ENCODE assay signal across 8 cellular contexts in the genomic region with DNA sequence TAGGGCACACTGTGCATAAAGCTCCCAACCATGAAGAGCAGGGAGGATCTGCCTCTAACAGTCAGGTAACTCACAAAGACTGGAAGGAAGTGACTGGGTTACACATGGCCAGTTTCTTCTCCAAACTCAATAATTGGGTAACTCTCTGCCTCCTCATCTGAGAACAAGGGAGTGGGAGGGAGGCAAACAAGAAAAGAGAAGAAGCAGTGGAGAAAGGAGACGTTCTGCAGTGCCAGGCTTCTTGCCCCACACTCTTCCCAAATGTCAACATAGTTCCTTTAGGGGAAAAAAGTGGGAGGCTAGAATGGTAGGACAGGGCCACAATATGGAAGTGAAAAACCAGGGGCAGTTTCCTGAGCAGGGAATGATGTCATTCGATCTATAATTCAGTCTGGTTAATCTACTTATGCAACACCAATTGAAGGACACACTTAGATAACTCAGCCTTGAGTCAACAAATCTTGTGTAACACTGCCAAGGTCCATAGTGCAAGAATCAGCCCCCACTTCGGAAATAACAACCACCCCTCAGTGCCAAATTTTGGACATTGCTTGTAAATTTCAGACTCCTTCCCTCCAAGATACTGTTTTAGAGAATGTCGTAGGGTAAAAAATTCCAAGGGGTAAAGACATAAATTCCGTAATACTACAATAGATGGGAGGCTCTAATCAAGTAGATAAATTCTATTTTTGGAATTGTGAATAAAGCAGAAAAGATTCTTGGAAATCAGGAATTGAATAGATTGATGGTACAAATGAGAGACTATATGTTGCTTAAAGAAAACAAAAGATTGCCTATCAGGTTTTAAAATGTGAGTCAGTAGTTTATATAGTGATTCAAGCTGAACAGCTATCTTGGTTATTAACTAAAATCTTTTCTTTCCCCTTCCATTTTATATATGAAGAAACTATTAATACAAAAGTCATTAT.
DNase-seq lines count a peak whose midpoint lies in the region; ATAC-seq, FAIRE-seq and TF ChIP-seq lines count a peak whose summit lies in the region.

No MANE protein-coding gene starts in this region.

- POLR2A ChIA-PET in HCT116 (lab: Charles Lee) = no interaction called here
- POLR2A ChIA-PET in RWPE1 (lab: Yijun Ruan, JAX; ENCODE audit: low non-redundant PET) = no interaction called here

- CTCF ChIA-PET in HCT116 (lab: Charles Lee) (no interaction called here), RWPE1 (lab: Yijun Ruan, JAX) (interaction anchor here (0.9 kb wide), 1 partner anchor 556 kb away, joined by 3 read pairs; no protein-coding TSS in a partner anchor)

- RAD21 ChIA-PET in HCT116 (lab: Charles Lee; ENCODE audit: low non-redundant PET in 1 of 2, low total read pairs in 2 of 2, uncharacterized antibody in 2 of 2, unreplicated experiment in 2 of 2) = no interaction called here

- no peaks in the 10 kb centered on the region for H4K20me1 ChIP-seq in HCT116 (ENCODE audit: insufficient read depth)

- H2AFZ ChIP-seq in HCT116 (ENCODE audit: low read depth, low read length, poor library complexity, severe bottlenecking) = no peak overlapping the region

- H3K79me2 ChIP-seq in HCT116 (ENCODE audit: insufficient read depth, low read length) = peaks cover 15% of the 10 kb centered on the region; the same call in 1 of the 2 replicates

- peaks cover 0 to 4% of the 10 kb centered on the region in 2 donors for H3K9me3 Mint-ChIP-seq in activated naive CD4-positive, alpha-beta T cell treated with anti-CD3 and anti-CD28 coated beads, Interleukin-2, amount 50 U/mL, for 72 hours

- no peak for ATAC-seq in HCT116
- no peak for ATAC-seq in HG02973 (IDR thresholded peaks at IDR 0.05; ENCODE audit: unreplicated experiment)
- no peak for ATAC-seq in activated naive CD4-positive, alpha-beta T cell treated with anti-CD3 and anti-CD28 coated beads, Interleukin-2, amount 50 U/mL, for 72 hours

- H3K27ac ChIP-seq in HCT116 (ENCODE audit: low read depth, low read length) (no peak overlapping the region), RWPE1 (no peak overlapping the region)

- no peaks in the 10 kb centered on the region for H3K27me3 ChIP-seq in HCT116 (ENCODE audit: insufficient read depth, low read length)
- no peaks in the 10 kb centered on the region for H3K27me3 ChIP-seq in skeletal muscle satellite cell (ENCODE audit: control insufficient read depth, insufficient read depth, low read length)

- H3K4me1 ChIP-seq in HCT116 (ENCODE audit: control insufficient read depth in 1 of 2, insufficient read depth in 2 of 2, low read length in 2 of 2) (peaks cover 58 to 75% of the 10 kb centered on the region in 2 experiments), skeletal muscle satellite cell (ENCODE audit: control insufficient read depth, insufficient read depth, low read length) (peaks cover 58% of the 10 kb centered on the region)

- peaks cover 0 to 26% of the 10 kb centered on the region in 2 donors for H3K36me3 Mint-ChIP-seq in activated naive CD4-positive, alpha-beta T cell treated with anti-CD3 and anti-CD28 coated beads, Interleukin-2, amount 50 U/mL, for 72 hours

- no peak for TF ChIP-seq POLR2A in HCT116 (IDR thresholded peaks at IDR 0.05; ENCODE audit: borderline replicate concordance, extremely low read depth, insufficient read depth, insufficient read length)

- H3K9me3 ChIP-seq in HCT116 (ENCODE audit: control insufficient read depth in 1 of 2, insufficient read depth in 1 of 2, low read depth in 1 of 2, low read length in 2 of 2) (no peaks in the 10 kb centered on the region), skeletal muscle satellite cell (replicated peaks; ENCODE audit: low read length) (no peaks in the 10 kb centered on the region)

- H3K36me3 ChIP-seq in HCT116 (ENCODE audit: control insufficient read depth in 1 of 2, insufficient read depth in 2 of 2, low read length in 2 of 2) = no peaks in the 10 kb centered on the region
- no peaks in the 10 kb centered on the region for H3K36me3 ChIP-seq in skeletal muscle satellite cell (ENCODE audit: insufficient read depth, low read length)

- no peak overlapping the region for H3K4me3 ChIP-seq in HCT116 (replicated peaks in 1 of 2; ENCODE audit: low read depth in 1 of 2, low read length in 2 of 2)
- H3K4me3 ChIP-seq in skeletal muscle satellite cell (ENCODE audit: low read length) = no peak overlapping the region

- BruUV-seq in HCT116 (replicated peaks; lab: Mats Ljungman, UMichigan) = no TSS peak

- H3K9ac ChIP-seq in HCT116 (ENCODE audit: low read length) = peak overlapping the region; percentile 14; the same call in 1 of the 2 replicates
- peak overlapping the region; percentile 12 for H3K9ac ChIP-seq in skeletal muscle satellite cell (ENCODE audit: low read depth, low read length)

- no peaks in the 10 kb centered on the region for H3K9me2 ChIP-seq in HCT116 (ENCODE audit: insufficient read depth)

- DNase-seq in HCT116 (ENCODE audit: low read depth, low spot score) (no peak), RWPE1 (ENCODE audit: low spot score) (peak; percentile 42), glomerular visceral epithelial cell (ENCODE audit: extremely low spot score) (peak; percentile 59), D721Med (ENCODE audit: insufficient read length, low spot score) (no peak)
- no peak for DNase-seq in activated CD4-positive, alpha-beta T cell treated with anti-CD3 and anti-CD28 coated beads, Interleukin-2, amount 50 U/mL, for 1 hour
- no peak for DNase-seq in activated naive CD4-positive, alpha-beta T cell treated with anti-CD3 and anti-CD28 coated beads, Interleukin-2, amount 50 U/mL, for 72 hours (ENCODE audit: low spot score in 2 of 2)

- TF ChIP-seq RAD21 in HCT116 (IDR thresholded peaks at IDR 0.05; ENCODE audit: low read depth) = no peak; the same call in 1 of the 2 replicates

- no peak for FAIRE-seq in D721Med (lab: Jason Lieb, UNC)

- peak overlapping the region; percentile 79 for H3K4me2 ChIP-seq in HCT116 (ENCODE audit: low read length)
- peak overlapping the region; percentile 46 for H3K4me2 ChIP-seq in skeletal muscle satellite cell (ENCODE audit: low read length)

- H3K27ac Mint-ChIP-seq in activated naive CD4-positive, alpha-beta T cell treated with anti-CD3 and anti-CD28 coated beads, Interleukin-2, amount 50 U/mL, for 72 hours = peak overlapping the region in 1 of 2 donors; percentile 97

- intact Hi-C loops in HCT116 (cut with micrococcal nuclease) = loop anchor here (5.0 kb wide), 1 partner anchor 145 kb away; the partner anchor contains the start of gene LPP

- no peak for TF ChIP-seq CTCF in HCT116 (IDR thresholded peaks at IDR 0.05 in 2 of 3, conservative IDR thresholded peaks at IDR 0.05 in 1 of 3; ENCODE audit: borderline replicate concordance in 1 of 3, insufficient read depth in 1 of 3, low read depth in 2 of 3, low read length in 2 of 3)
- no peak for TF ChIP-seq CTCF in RWPE1 (conservative IDR thresholded peaks at IDR 0.05; ENCODE audit: low read depth)
- no peak for TF ChIP-seq CTCF in D721Med (IDR thresholded peaks at IDR 0.05; ENCODE audit: insufficient read depth, missing control alignments)

TF ChIP-seq in HCT116, 20 proteins besides CTCF, POLR2A, EP300 and RAD21 (continues in another document):
- TF ChIP-seq FOSL1 (IDR thresholded peaks at IDR 0.05; ENCODE audit: low read depth) (peak; percentile 56), CBX3 (IDR thresholded peaks at IDR 0.05; ENCODE audit: low read depth) (peak; percentile 34; the same call in 1 of the 2 replicates), SP1 (IDR thresholded peaks at IDR 0.05; ENCODE audit: low read depth) (peak; percentile 63), POLR2AphosphoS5 (IDR thresholded peaks at IDR 0.05; ENCODE audit: low read depth, low read length) (0 out of 2 replicates have a peak, but pooled peaks have one; percentile 22), ZFX (IDR thresholded peaks at IDR 0.05) (no peak), TCF7L2 (IDR thresholded peaks at IDR 0.05; ENCODE audit: borderline replicate concordance, extremely low read depth, insufficient read depth, insufficient read length) (peak; percentile 17), EGR1 (IDR thresholded peaks at IDR 0.05; ENCODE audit: low read depth) (0 out of 2 replicates have a peak, but pooled peaks have one; percentile 17), JUND (IDR thresholded peaks at IDR 0.05) (peak; percentile 58), ATF3 (IDR thresholded peaks at IDR 0.05) (0 out of 2 replicates have a peak, but pooled peaks have one; percentile 67), ZNF274 (IDR thresholded peaks at IDR 0.05; ENCODE audit: low read depth, low read length) (no peak), ZBTB33 (IDR thresholded peaks at IDR 0.05; ENCODE audit: extremely low read depth, insufficient replicate concordance, low read length) (no peak), YY1 (IDR thresholded peaks at IDR 0.05; ENCODE audit: extremely low read depth, insufficient replicate concordance, low read depth, low read length) (no peak), SRF (IDR thresholded peaks at IDR 0.05; ENCODE audit: low read depth) (no peak; the same call in 1 of the 2 replicates), EZH2phosphoT487 (IDR thresholded peaks at IDR 0.05; ENCODE audit: borderline replicate concordance) (no peak), EZH2 (IDR thresholded peaks at IDR 0.05) (no peak), CEBPB (IDR thresholded peaks at IDR 0.05; ENCODE audit: low read depth) (peak; percentile 97), SIN3A (IDR thresholded peaks at IDR 0.05; ENCODE audit: low read depth) (no peak)
- TF ChIP-seq, protein P1, sequence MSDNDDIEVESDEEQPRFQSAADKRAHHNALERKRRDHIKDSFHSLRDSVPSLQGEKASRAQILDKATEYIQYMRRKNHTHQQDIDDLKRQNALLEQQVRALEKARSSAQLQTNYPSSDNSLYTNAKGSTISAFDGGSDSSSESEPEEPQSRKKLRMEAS (IDR thresholded peaks at IDR 0.05) = no peak; the same call in 1 of the 2 replicates

Comparison
In these comparisons a context has a peak if more than half of its experiments do, and no peak if none do; other contexts are left out.
1. DNase-seq: peak in RWPE1 (single experiment) and glomerular visceral epithelial cell (single experiment); none in HCT116 (single experiment), activated CD4-positive, alpha-beta T cell treated with anti-CD3 and anti-CD28 coated beads, Interleukin-2, amount 50 U/mL, for 1 hour (single experiment), D721Med (single experiment) and activated naive CD4-positive, alpha-beta T cell treated with anti-CD3 and anti-CD28 coated beads, Interleukin-2, amount 50 U/mL, for 72 hours (0 of 2).